Comparison of ENCODE assay signal across 31 cellular contexts in genomic region chr6:49516147-49516505, GRCh38. TPM values are rescaled to one million over a fixed set of nuclear protein-coding genes. Genes with fewer than 3 reads are reported as not detected.
"Had no signal": no experiment of that assay in that cellular context is flagged by ENCODE, and none has a peak within 500 bp of the region (broad histone marks: within the 10 kb centered on the region; RNA-seq: fewer than 3 reads in every experiment).

No MANE protein-coding gene starts in this region.

- H2AFZ ChIP-seq: hepatocyte had no signal

- H3K27ac Mint-ChIP-seq: activated CD4-positive, alpha-beta T cell treated with anti-CD3 and anti-CD28 coated beads, Interleukin-2, amount 10 ng/mL, durations not matched to agents 7 days and 5 days; activated CD8-positive, alpha-beta T cell treated with anti-CD3 and anti-CD28 coated beads for 36 hours; activated naive CD4-positive, alpha-beta T cell treated with anti-CD3 and anti-CD28 coated beads for 36 hours; activated naive CD4-positive, alpha-beta T cell treated with anti-CD3 and anti-CD28 coated beads, Interleukin-2, amount 50 U/mL, for 24 hours; activated naive CD8-positive, alpha-beta T cell treated with anti-CD3 and anti-CD28 coated beads, Interleukin-2, amount 10 ng/mL, durations not matched to agents 7 days and 5 days; activated T-helper 17 cell treated with anti-CD3 and anti-CD28 coated beads, Interleukin-2, amount 50 U/mL, for 72 hours; brain; WTC11 had no signal

- H3K9me3 ChIP-seq: ascending aorta, colonic mucosa, esophagus muscularis mucosa, gastroesophageal sphincter, heart right ventricle had no signal

- H3K27ac ChIP-seq: ascending aorta, cardiac muscle cell, colonic mucosa, esophagus muscularis mucosa, gastroesophageal sphincter, heart right ventricle, hepatocyte had no signal

- H3K4me1 Mint-ChIP-seq: activated CD4-positive, alpha-beta T cell treated with anti-CD3 and anti-CD28 coated beads, Interleukin-2, amount 10 ng/mL, durations not matched to agents 7 days and 5 days; activated naive CD4-positive, alpha-beta T cell treated with anti-CD3 and anti-CD28 coated beads, Interleukin-2, amount 50 U/mL, for 24 hours; activated naive CD8-positive, alpha-beta T cell treated with anti-CD3 and anti-CD28 coated beads, Interleukin-2, amount 10 ng/mL, durations not matched to agents 7 days and 5 days; activated T-helper 17 cell treated with anti-CD3 and anti-CD28 coated beads, Interleukin-2, amount 50 U/mL, for 72 hours; brain had no signal

- ATAC-seq: activated CD8-positive, alpha-beta T cell treated with anti-CD3 and anti-CD28 coated beads for 36 hours; activated T-cell treated with anti-CD3 and anti-CD28 coated beads, Interleukin-2, amount 50 U/mL, for 4 hours; activated T-helper 17 cell treated with anti-CD3 and anti-CD28 coated beads, Interleukin-2, amount 50 U/mL, for 72 hours; gastroesophageal sphincter; heart right ventricle; WTC11 had no signal

- H3K36me3 ChIP-seq: ascending aorta, cardiac muscle cell, colonic mucosa, esophagus muscularis mucosa, gastroesophageal sphincter, heart right ventricle had no signal

- H3K4me3 Mint-ChIP-seq: activated CD4-positive, alpha-beta T cell treated with anti-CD3 and anti-CD28 coated beads, Interleukin-2, amount 10 ng/mL, durations not matched to agents 7 days and 5 days; activated CD8-positive, alpha-beta T cell treated with anti-CD3 and anti-CD28 coated beads for 36 hours; activated naive CD4-positive, alpha-beta T cell treated with anti-CD3 and anti-CD28 coated beads for 36 hours; activated naive CD4-positive, alpha-beta T cell treated with anti-CD3 and anti-CD28 coated beads, Interleukin-2, amount 50 U/mL, for 24 hours; activated naive CD8-positive, alpha-beta T cell treated with anti-CD3 and anti-CD28 coated beads, Interleukin-2, amount 10 ng/mL, durations not matched to agents 7 days and 5 days; activated T-cell treated with anti-CD3 and anti-CD28 coated beads, Interleukin-2, amount 50 U/mL, for 4 hours; activated T-helper 17 cell treated with anti-CD3 and anti-CD28 coated beads, Interleukin-2, amount 50 U/mL, for 72 hours; brain; WTC11 had no signal

- DNase-seq: activated CD4-positive, alpha-beta T cell treated with anti-CD3 and anti-CD28 coated beads for 1 hour; activated CD4-positive, alpha-beta T cell treated with anti-CD3 and anti-CD28 coated beads for 4 hours; activated CD4-positive, alpha-beta T cell treated with anti-CD3 and anti-CD28 coated beads, Interleukin-2, amount 10 ng/mL, durations not matched to agents 7 days and 5 days; activated CD4-positive, alpha-beta T cell treated with anti-CD3 and anti-CD28 coated beads, Interleukin-2, amount 50 U/mL, for 48 hours; activated CD8-positive, alpha-beta memory T cell treated with anti-CD3 and anti-CD28 coated beads for 24 hours; activated CD8-positive, alpha-beta T cell treated with anti-CD3 and anti-CD28 coated beads for 36 hours; activated effector memory CD4-positive, alpha-beta T cell treated with anti-CD3 and anti-CD28 coated beads, Interleukin-2, amount 50 U/mL, for 16 hours; activated naive CD4-positive, alpha-beta T cell treated with anti-CD3 and anti-CD28 coated beads for 36 hours; activated naive CD8-positive, alpha-beta T cell treated with anti-CD3 and anti-CD28 coated beads, Interleukin-2, amount 10 ng/mL, durations not matched to agents 7 days and 5 days; activated T-cell treated with anti-CD3 and anti-CD28 coated beads, Interleukin-2, amount 50 U/mL, for 4 hours; central memory CD4-positive, alpha-beta T cell; cerebellar nuclear complex; colonic mucosa; effector CD8-positive, alpha-beta T cell; erythroblast; foreskin melanocyte; heart right ventricle; T-helper 2 cell had no signal

- H3K27me3 ChIP-seq: ascending aorta, cardiac muscle cell, colonic mucosa, esophagus muscularis mucosa, hepatocyte had no signal

- H3K4me1 ChIP-seq: ascending aorta, colonic mucosa, esophagus muscularis mucosa, gastroesophageal sphincter, heart right ventricle had no signal

- H3K4me3 ChIP-seq: ascending aorta, cardiac muscle cell, colonic mucosa, esophagus muscularis mucosa, gastroesophageal sphincter, heart right ventricle, hepatocyte had no signal

- H3K36me3 Mint-ChIP-seq: activated naive CD4-positive, alpha-beta T cell treated with anti-CD3 and anti-CD28 coated beads, Interleukin-2, amount 50 U/mL, for 24 hours; activated naive CD8-positive, alpha-beta T cell treated with anti-CD3 and anti-CD28 coated beads, Interleukin-2, amount 10 ng/mL, durations not matched to agents 7 days and 5 days; brain; WTC11 had no signal

- H3K9me3 Mint-ChIP-seq: activated CD4-positive, alpha-beta T cell treated with anti-CD3 and anti-CD28 coated beads, Interleukin-2, amount 10 ng/mL, durations not matched to agents 7 days and 5 days; activated CD8-positive, alpha-beta T cell treated with anti-CD3 and anti-CD28 coated beads for 36 hours; activated naive CD4-positive, alpha-beta T cell treated with anti-CD3 and anti-CD28 coated beads for 36 hours; activated naive CD4-positive, alpha-beta T cell treated with anti-CD3 and anti-CD28 coated beads, Interleukin-2, amount 50 U/mL, for 24 hours; activated naive CD8-positive, alpha-beta T cell treated with anti-CD3 and anti-CD28 coated beads, Interleukin-2, amount 10 ng/mL, durations not matched to agents 7 days and 5 days; activated T-cell treated with anti-CD3 and anti-CD28 coated beads, Interleukin-2, amount 50 U/mL, for 4 hours; activated T-helper 17 cell treated with anti-CD3 and anti-CD28 coated beads, Interleukin-2, amount 50 U/mL, for 72 hours; brain; WTC11 had no signal

- H3K4me2 ChIP-seq: hepatocyte had no signal

- H3K79me2 ChIP-seq: hepatocyte had no signal

RNA-seq across cellular contexts. Expression of gene GLYATL3, which starts 16.4 kb away (rescaled TPM):
- total RNA-seq: activated CD4-positive, alpha-beta T cell treated with anti-CD3 and anti-CD28 coated beads, Interleukin-2, amount 10 ng/mL, durations not matched to agents 7 days and 5 days; activated CD8-positive, alpha-beta T cell treated with anti-CD3 and anti-CD28 coated beads for 36 hours; activated naive CD4-positive, alpha-beta T cell treated with anti-CD3 and anti-CD28 coated beads for 36 hours; activated naive CD8-positive, alpha-beta T cell treated with anti-CD3 and anti-CD28 coated beads, Interleukin-2, amount 10 ng/mL, durations not matched to agents 7 days and 5 days; activated T-cell treated with anti-CD3 and anti-CD28 coated beads, Interleukin-2, amount 50 U/mL, for 4 hours; activated T-helper 17 cell treated with anti-CD3 and anti-CD28 coated beads, Interleukin-2, amount 50 U/mL, for 72 hours; ascending aorta; cardiac muscle cell; dermis microvascular lymphatic vessel endothelial cell; endothelial cell of umbilical vein; esophagus muscularis mucosa; gastroesophageal sphincter; glomerular endothelial cell; heart right ventricle; hepatocyte; T-helper 1 cell treated with Interleukin-12 subunit alpha and Interleukin-12 subunit beta and Interleukin-4 antibody, amounts not matched to agents 30 ng/mL and 1 ng/mL, for 36 hours; WTC11 had no signal
- polyA plus RNA-seq: cardiac muscle cell, endothelial cell of umbilical vein, heart right ventricle, hepatocyte had no signal

RNA-seq across cellular contexts. Expression of gene C6orf141, which starts 34.3 kb away (rescaled TPM):
- total RNA-seq: activated T-helper 17 cell treated with anti-CD3 and anti-CD28 coated beads, Interleukin-2, amount 50 U/mL, for 72 hours; ascending aorta; T-helper 1 cell treated with Interleukin-12 subunit alpha and Interleukin-12 subunit beta and Interleukin-4 antibody, amounts not matched to agents 30 ng/mL and 1 ng/mL, for 36 hours had no signal

RNA-seq across cellular contexts. Expression of gene CENPQ, which starts 53.0 kb away (rescaled TPM):
- total RNA-seq: ascending aorta had no signal
